In the genomic region with DNA sequence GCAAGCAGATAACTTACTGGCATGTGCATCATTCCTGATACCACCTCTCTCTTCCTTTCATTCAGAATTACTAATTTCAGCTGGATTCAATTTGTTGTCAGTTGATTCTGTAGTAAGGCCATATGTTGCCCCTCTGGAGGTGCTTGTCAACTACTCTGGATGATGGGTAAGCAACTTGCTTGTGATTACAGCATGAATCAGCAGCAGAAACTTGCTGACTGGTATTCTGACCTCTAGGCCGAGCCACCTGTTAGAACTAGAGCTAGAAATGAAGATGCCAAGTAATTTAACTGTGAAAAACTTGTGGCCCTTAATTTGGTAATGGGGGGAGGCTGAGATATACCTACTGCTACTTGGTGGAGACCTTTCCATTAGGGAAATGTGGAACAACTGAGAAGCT, we compare ENCODE assay signal across 10 cellular contexts. TPM values are rescaled to one million over a fixed set of nuclear protein-coding genes. Genes with fewer than 3 reads are reported as not detected.
A peak's percentile ranks its signal among the peaks of the same experiment; 100 is the strongest.
DNase-seq lines count a peak whose midpoint lies in the region; ATAC-seq, FAIRE-seq and TF ChIP-seq lines count a peak whose summit lies in the region.
"Had no signal": no experiment of that assay in that cellular context is flagged by ENCODE, and none has a peak within 500 bp of the region (broad histone marks: within the 10 kb centered on the region; RNA-seq: fewer than 3 reads in every experiment).

No MANE protein-coding gene starts in this region.

- H3K4me3 ChIP-seq in heart right ventricle (peak overlapping the region in 6 of 10 donors; percentile 2 to 98 (median 92)), kidney (ENCODE audit: low read length in 2 of 2) (peak overlapping the region; percentile 68 to 94), upper lobe of left lung (no peak overlapping the region)

- H3K9me3 ChIP-seq in heart right ventricle (no peaks in the 10 kb centered on the region), kidney (ENCODE audit: control insufficient read depth in 1 of 2, low read length in 2 of 2) (no peaks in the 10 kb centered on the region), upper lobe of left lung (no peaks in the 10 kb centered on the region)

- intact Hi-C loops in heart right ventricle (cut with DNase I) = loop anchor here in 1 of 10 donors (5.0 kb wide), 1 partner anchor 42 kb away; a partner anchor contains a TSS
- intact Hi-C loops in Right ventricle myocardium inferior (cut with DNase I) = no loop called here
- intact Hi-C loops in kidney (cut with DNase I) = no loop called here

- no peak for TF ChIP-seq EP300 in upper lobe of left lung (IDR thresholded peaks at IDR 0.05)

- no peak for TF ChIP-seq POLR2A in upper lobe of left lung (IDR thresholded peaks at IDR 0.05)

- 30 to 44% methylated on average over 1 of the region's 1 CpG for WGBS in heart right ventricle, 2 donors
- WGBS in upper lobe of left lung, 2 donors = 56 to 60% methylated on average over 1 of the region's 1 CpG

- H3K36me3 ChIP-seq in heart right ventricle = peaks cover 0 to 64% (median 0%) of the 10 kb centered on the region in 9 donors
- H3K36me3 ChIP-seq in kidney (ENCODE audit: control insufficient read depth in 1 of 2, insufficient read depth in 2 of 2, low read length in 2 of 2) = peaks cover 0 to 14% of the 10 kb centered on the region in 2 donors
- peaks cover 0 to 11% (median 0%) of the 10 kb centered on the region in 4 donors for H3K36me3 ChIP-seq in upper lobe of left lung

- DNase-seq in heart right ventricle (no peak), Right ventricle myocardium inferior (ENCODE audit: missing footprints) (no peak), astrocyte of the hippocampus (ENCODE audit: low read depth, low spot score) (peak; percentile 34), kidney (no peak), upper lobe of left lung (no peak), COLO829 (ENCODE audit: low spot score) (no peak), DMS114 treated with DMSO at 0.1 percent for 48 hours (lab: John Stamatoyannopoulos, UW; ENCODE audit: unreplicated experiment) (no peak), anterior cingulate cortex (lab: John Stamatoyannopoulos, UW) (no peak)
- DNase-seq: naive B cell, NCI-H1694 had no signal

- peaks cover 27 to 92% (median 85%) of the 10 kb centered on the region in 9 donors for H3K4me1 ChIP-seq in heart right ventricle
- H3K4me1 ChIP-seq in kidney (ENCODE audit: control insufficient read depth in 1 of 2, insufficient read depth in 1 of 2, low read depth in 1 of 2, low read length in 2 of 2) = peaks cover 28 to 39% of the 10 kb centered on the region in 2 donors
- H3K4me1 ChIP-seq in upper lobe of left lung = peaks cover 73 to 91% (median 84%) of the 10 kb centered on the region in 4 donors

- peak overlapping the region; percentile 68 to 99 (median 95) for H3K27ac ChIP-seq in heart right ventricle
- peak overlapping the region; percentile 84 to 97 for H3K27ac ChIP-seq in kidney (ENCODE audit: low read depth in 2 of 2, low read length in 2 of 2)
- H3K27ac ChIP-seq in upper lobe of left lung = peak overlapping the region; percentile 63 to 93 (median 78)

- H3K27me3 ChIP-seq in heart right ventricle (no peaks in the 10 kb centered on the region), upper lobe of left lung (no peaks in the 10 kb centered on the region)

- peak overlapping the region in 1 of 2 donors; percentile 97 for H3K9ac ChIP-seq in kidney (ENCODE audit: low read length in 2 of 2)

- ATAC-seq in heart right ventricle = peak in 3 of 8 donors; percentile 31 to 54 (median 48)
- no peak for ATAC-seq in Right ventricle myocardium inferior
- ATAC-seq in upper lobe of left lung (ENCODE audit: low FRiP score in 2 of 2) = no peak

- TF ChIP-seq CTCF in heart right ventricle (IDR thresholded peaks at IDR 0.05) (no peak), kidney (IDR thresholded peaks at IDR 0.05; ENCODE audit: borderline replicate concordance, extremely low read depth, insufficient read depth) (no peak), upper lobe of left lung (IDR thresholded peaks at IDR 0.05) (no peak)

- no peak for FAIRE-seq in kidney (lab: Jason Lieb, UNC)

RNA-seq across cellular contexts. Expression of a gene that starts 5.1 kb away (rescaled TPM):
- total RNA-seq in heart right ventricle (100 to 1,000 TPM; 228 to 359 (median 271) TPM), Right ventricle myocardium inferior (294 TPM), kidney (229 TPM), upper lobe of left lung (100 to 1,000 TPM; 189 to 456 (median 243) TPM)
- polyA plus RNA-seq in heart right ventricle (100 to 1,000 TPM; 218 to 778 TPM), kidney (ENCODE audit: insufficient read depth, low read depth, low replicate concordance) (220 TPM)

RNA-seq across cellular contexts. Expression of a gene that starts 10.3 kb away (rescaled TPM):
- total RNA-seq in heart right ventricle (10 to 100 TPM; 32.0 to 56.0 (median 43.6) TPM), Right ventricle myocardium inferior (42.9 TPM), kidney (26.5 TPM), upper lobe of left lung (10 to 100 TPM in 5 of 6 donors, 1 to 10 TPM in 1; 7.5 to 26.0 (median 16.3) TPM)
- polyA plus RNA-seq in heart right ventricle (10 to 100 TPM; 32.5 to 64.5 TPM), kidney (ENCODE audit: insufficient read depth, low read depth, low replicate concordance) (60.8 TPM)

RNA-seq across cellular contexts. Expression of a gene that starts 41.9 kb away (rescaled TPM):
- 10 to 100 TPM; 21.1 to 49.9 (median 36.9) TPM for total RNA-seq in heart right ventricle
- polyA plus RNA-seq in heart right ventricle = 10 to 100 TPM; 31.7 to 59.6 TPM
- 39.3 TPM for total RNA-seq in Right ventricle myocardium inferior
- total RNA-seq in kidney = 50.0 TPM
- 111 TPM for polyA plus RNA-seq in kidney (ENCODE audit: insufficient read depth, low read depth, low replicate concordance)
- total RNA-seq in upper lobe of left lung = 10 to 100 TPM; 15.9 to 42.2 (median 33.9) TPM

RNA-seq across cellular contexts. Expression of a gene that starts 43.4 kb away (rescaled TPM):
- total RNA-seq in heart right ventricle (100 to 1,000 TPM in 9 of 10 donors, 10 to 100 TPM in 1; 94.0 to 227 (median 120) TPM), Right ventricle myocardium inferior (166 TPM), kidney (258 TPM), upper lobe of left lung (100 to 1,000 TPM in 5 of 6 donors, 10 to 100 TPM in 1; 61.5 to 330 (median 176) TPM)
- polyA plus RNA-seq in heart right ventricle (100 to 1,000 TPM; 136 to 352 TPM), kidney (ENCODE audit: insufficient read depth, low read depth, low replicate concordance) (757 TPM)

Comparison
In these comparisons a context has a peak if more than half of its experiments do, and no peak if none do; other contexts are left out.
1. H3K4me3 ChIP-seq: peak in heart right ventricle (6 of 10) and kidney (2 of 2); none in upper lobe of left lung (0 of 4).
2. Peak in every context shown above with its lines, with median percentiles within 50 percentile points of each other: H3K27ac ChIP-seq.